In the genomic region with DNA sequence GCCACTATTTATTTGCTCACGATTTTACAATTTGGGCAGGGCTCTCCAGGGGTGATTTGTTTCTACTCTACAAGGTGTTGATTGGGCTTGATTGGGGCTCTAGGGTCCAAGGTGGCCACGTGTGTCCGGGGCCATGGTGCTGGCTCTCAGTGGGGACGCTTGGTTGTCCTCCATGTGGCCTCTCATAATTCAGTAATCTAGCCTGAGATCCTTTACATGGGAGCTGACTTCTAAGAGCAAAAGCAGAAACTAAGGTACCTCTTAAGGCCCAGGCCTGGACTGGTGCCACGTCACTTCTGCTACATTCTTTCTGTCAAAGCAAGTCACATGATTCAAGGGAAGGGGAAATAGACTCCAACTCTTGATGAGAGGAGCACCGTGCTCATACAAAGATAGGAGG, we compare ENCODE assay signal across 1 cellular context.
A peak's percentile ranks its signal among the peaks of the same experiment; 100 is the strongest.
TF ChIP-seq lines count a peak whose summit lies in the region.

No MANE protein-coding gene starts in this region.

TF ChIP-seq in K562, 482 proteins besides CTCF, POLR2A, EP300 and RAD21 (continued from another document):
- TF ChIP-seq SMAD1 (IDR thresholded peaks at IDR 0.05; ENCODE audit: low read depth, low read length, partially characterized antibody), result no peak
- TF ChIP-seq, protein P1, sequence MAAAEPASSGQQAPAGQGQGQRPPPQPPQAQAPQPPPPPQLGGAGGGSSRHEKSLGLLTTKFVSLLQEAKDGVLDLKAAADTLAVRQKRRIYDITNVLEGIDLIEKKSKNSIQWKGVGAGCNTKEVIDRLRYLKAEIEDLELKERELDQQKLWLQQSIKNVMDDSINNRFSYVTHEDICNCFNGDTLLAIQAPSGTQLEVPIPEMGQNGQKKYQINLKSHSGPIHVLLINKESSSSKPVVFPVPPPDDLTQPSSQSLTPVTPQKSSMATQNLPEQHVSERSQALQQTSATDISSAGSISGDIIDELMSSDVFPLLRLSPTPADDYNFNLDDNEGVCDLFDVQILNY (CRISPR knock-in tag; IDR thresholded peaks at IDR 0.05), result no peak
- TF ChIP-seq MGA (IDR thresholded peaks at IDR 0.05), result peak; percentile 51
- TF ChIP-seq ZNF445 (CRISPR knock-in tag; IDR thresholded peaks at IDR 0.05; ENCODE audit: low read depth), result no peak
- TF ChIP-seq ZNF644 (tag; IDR thresholded peaks at IDR 0.05; ENCODE audit: low read depth), result no peak
- TF ChIP-seq, protein P2, sequence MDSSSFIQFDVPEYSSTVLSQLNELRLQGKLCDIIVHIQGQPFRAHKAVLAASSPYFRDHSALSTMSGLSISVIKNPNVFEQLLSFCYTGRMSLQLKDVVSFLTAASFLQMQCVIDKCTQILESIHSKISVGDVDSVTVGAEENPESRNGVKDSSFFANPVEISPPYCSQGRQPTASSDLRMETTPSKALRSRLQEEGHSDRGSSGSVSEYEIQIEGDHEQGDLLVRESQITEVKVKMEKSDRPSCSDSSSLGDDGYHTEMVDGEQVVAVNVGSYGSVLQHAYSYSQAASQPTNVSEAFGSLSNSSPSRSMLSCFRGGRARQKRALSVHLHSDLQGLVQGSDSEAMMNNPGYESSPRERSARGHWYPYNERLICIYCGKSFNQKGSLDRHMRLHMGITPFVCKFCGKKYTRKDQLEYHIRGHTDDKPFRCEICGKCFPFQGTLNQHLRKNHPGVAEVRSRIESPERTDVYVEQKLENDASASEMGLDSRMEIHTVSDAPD (CRISPR knock-in tag; IDR thresholded peaks at IDR 0.05), result no peak
- TF ChIP-seq RBM15 (IDR thresholded peaks at IDR 0.05; ENCODE audit: insufficient read depth, low read length), result no peak
- TF ChIP-seq NFRKB (IDR thresholded peaks at IDR 0.05; ENCODE audit: low read depth), result no peak
- TF ChIP-seq HNRNPLL (IDR thresholded peaks at IDR 0.05; ENCODE audit: low read depth, low read length, poor library complexity, severe bottlenecking), result no peak
- no peak for TF ChIP-seq ZC3H11A (IDR thresholded peaks at IDR 0.05; ENCODE audit: low read depth, low read length)
- no peak for TF ChIP-seq BRF1 (IDR thresholded peaks at IDR 0.05; ENCODE audit: borderline replicate concordance, extremely low read depth, insufficient read length)
- TF ChIP-seq, protein P3, sequence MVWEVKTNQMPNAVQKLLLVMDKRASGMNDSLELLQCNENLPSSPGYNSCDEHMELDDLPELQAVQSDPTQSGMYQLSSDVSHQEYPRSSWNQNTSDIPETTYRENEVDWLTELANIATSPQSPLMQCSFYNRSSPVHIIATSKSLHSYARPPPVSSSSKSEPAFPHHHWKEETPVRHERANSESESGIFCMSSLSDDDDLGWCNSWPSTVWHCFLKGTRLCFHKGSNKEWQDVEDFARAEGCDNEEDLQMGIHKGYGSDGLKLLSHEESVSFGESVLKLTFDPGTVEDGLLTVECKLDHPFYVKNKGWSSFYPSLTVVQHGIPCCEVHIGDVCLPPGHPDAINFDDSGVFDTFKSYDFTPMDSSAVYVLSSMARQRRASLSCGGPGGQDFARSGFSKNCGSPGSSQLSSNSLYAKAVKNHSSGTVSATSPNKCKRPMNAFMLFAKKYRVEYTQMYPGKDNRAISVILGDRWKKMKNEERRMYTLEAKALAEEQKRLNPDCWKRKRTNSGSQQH (CRISPR knock-in tag; IDR thresholded peaks at IDR 0.05), result no peak
- no peak for TF ChIP-seq GTF2F1 (IDR thresholded peaks at IDR 0.05; ENCODE audit: low read depth, low read length)
- no peak for TF ChIP-seq ZBTB8A (IDR thresholded peaks at IDR 0.05; ENCODE audit: partially characterized antibody)
- peak; percentile 93 for TF ChIP-seq TOE1 (IDR thresholded peaks at IDR 0.05; ENCODE audit: borderline replicate concordance)
- no peak for TF ChIP-seq TOE1 (CRISPR knock-in tag; IDR thresholded peaks at IDR 0.05; ENCODE audit: borderline replicate concordance, low read depth)
- TF ChIP-seq ATF1 (CRISPR knock-in tag; IDR thresholded peaks at IDR 0.05), result no peak
- peak; percentile 69 for TF ChIP-seq ATF1 (tag; IDR thresholded peaks at IDR 0.05)
- TF ChIP-seq SMARCA4 (IDR thresholded peaks at IDR 0.05), result no peak
TF ChIP-seq in K562: peak in this region for 41.
